2 cellular contexts compared by ENCODE assay signal in the genomic region with DNA sequence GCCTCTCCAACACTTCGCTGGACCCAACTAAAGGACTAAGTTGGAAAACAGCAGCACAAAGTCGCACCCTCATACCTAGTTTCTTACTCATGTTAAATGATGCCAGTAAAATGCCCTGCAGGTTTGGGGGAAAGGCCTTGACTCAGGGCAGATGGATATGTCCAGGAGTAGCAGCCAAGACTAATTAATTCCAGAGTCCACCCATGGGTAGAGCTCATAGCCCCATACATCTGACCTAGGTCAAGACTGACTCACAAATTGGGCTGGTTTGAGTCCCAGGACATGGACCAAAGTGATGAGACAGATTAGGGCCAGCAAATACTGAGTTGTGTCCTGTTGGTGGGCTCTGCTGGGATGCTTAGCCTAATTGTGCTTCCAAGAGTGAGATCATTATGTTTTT.
TF ChIP-seq lines count a peak whose summit lies in the region.

No MANE protein-coding gene starts in this region.

TF ChIP-seq in A549, 52 proteins besides CTCF, POLR2A, EP300 and RAD21:
- TF ChIP-seq GATA3 (IDR thresholded peaks at IDR 0.05; ENCODE audit: borderline replicate concordance) = 0 out of 2 replicates have a peak, but pooled peaks have one; percentile 15
- TF ChIP-seq MYC (IDR thresholded peaks at IDR 0.05; ENCODE audit: borderline replicate concordance, low read length) = no peak
- TF ChIP-seq CHD2 (IDR thresholded peaks at IDR 0.05; ENCODE audit: low read length, partially characterized antibody) = no peak
- TF ChIP-seq MAX (IDR thresholded peaks at IDR 0.05) = no peak
- no peak for TF ChIP-seq CBX2 (IDR thresholded peaks at IDR 0.05; ENCODE audit: borderline replicate concordance, low read depth)
- no peak for TF ChIP-seq ZC3H11A (IDR thresholded peaks at IDR 0.05)
- TF ChIP-seq TP53 (CRISPR knock-in tag; IDR thresholded peaks at IDR 0.05) = no peak
- TF ChIP-seq ZNF302 (CRISPR knock-in tag; IDR thresholded peaks at IDR 0.05) = no peak

TF ChIP-seq in SK-N-SH, 30 proteins besides CTCF, POLR2A, EP300 and RAD21:
- TF ChIP-seq IRF3 (IDR thresholded peaks at IDR 0.05; ENCODE audit: low read depth, low read length) (no peak), RCOR1 (IDR thresholded peaks at IDR 0.05; ENCODE audit: low read length) (no peak), EZH2phosphoT487 (IDR thresholded peaks at IDR 0.05; ENCODE audit: borderline replicate concordance, low read depth) (no peak), TCF12 (IDR thresholded peaks at IDR 0.05) (peak; percentile 83), NFIC (IDR thresholded peaks at IDR 0.05; ENCODE audit: borderline replicate concordance) (peak; percentile 41; the same call in 1 of the 2 replicates), NRF1 (IDR thresholded peaks at IDR 0.05; ENCODE audit: low read depth, low read length) (no peak), ELF1 (IDR thresholded peaks at IDR 0.05) (no peak), RXRA (IDR thresholded peaks at IDR 0.05; ENCODE audit: borderline replicate concordance, low read depth) (peak; percentile 58; the same call in 1 of the 2 replicates)
